ENCODE assay signal across 8 cellular contexts in the genomic region with DNA sequence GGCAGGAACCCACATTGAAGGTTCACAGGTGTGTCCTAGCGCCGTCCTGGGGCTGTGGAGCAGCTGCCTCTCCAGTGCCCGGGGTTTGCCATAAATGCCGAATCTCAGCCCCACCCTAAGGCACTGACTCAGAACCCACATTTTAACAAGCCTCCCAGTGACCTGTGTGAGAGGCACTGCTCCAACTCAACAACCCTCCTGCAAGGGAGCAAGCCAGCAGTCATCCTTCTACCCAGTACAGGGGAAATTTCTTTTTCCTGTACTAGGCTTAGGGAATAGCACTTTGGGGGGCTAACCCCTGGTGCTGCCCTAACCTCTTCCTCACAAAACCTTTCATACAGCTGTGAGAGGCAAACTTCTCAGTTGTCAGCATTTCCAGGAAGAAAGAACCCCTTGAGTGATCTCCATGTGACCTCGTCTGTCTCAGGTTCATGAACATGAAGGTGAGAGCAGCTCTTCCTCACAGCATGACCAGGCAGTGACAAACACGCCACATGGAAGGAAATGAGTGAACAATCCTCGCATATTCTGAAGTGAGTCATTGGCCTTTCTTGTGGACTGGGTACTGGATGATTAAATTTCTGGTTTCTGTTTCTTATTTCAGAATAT. TPM values are rescaled to one million over a fixed set of nuclear protein-coding genes. Genes with fewer than 3 reads are reported as not detected.
DNase-seq lines count a peak whose midpoint lies in the region; ATAC-seq and TF ChIP-seq lines count a peak whose summit lies in the region.

No MANE protein-coding gene starts in this region.

- DNase-seq in stimulated activated naive CD4-positive, alpha-beta T cell treated with Interleukin-2 at 50 U/mL for 16 hours (lab: John Stamatoyannopoulos, UW): peak; percentile 38
- DNase-seq in stimulated activated naive CD4-positive, alpha-beta T cell (lab: John Stamatoyannopoulos, UW): no peak
- peak; percentile 79 for DNase-seq in fibroblast of villous mesenchyme (ENCODE audit: low read depth)
- peak; percentile 77 for DNase-seq in stromal cell of bone marrow (ENCODE audit: low read depth)
- DNase-seq in COR-L47 (lab: John Stamatoyannopoulos, UW): no peak
- no peak for DNase-seq in NCI-H2171 treated with DMSO at 0.1 percent for 48 hours (lab: John Stamatoyannopoulos, UW)

- H3K27ac Mint-ChIP-seq in T-helper 1 cell treated with Interleukin-12 subunit alpha and Interleukin-12 subunit beta and Interleukin-4 antibody, amounts not matched to agents 30 μg/mL and 1 μg/mL, for 36 hours: peak overlapping the region; percentile 32

- H3K4me1 Mint-ChIP-seq in T-helper 1 cell treated with Interleukin-12 subunit alpha and Interleukin-12 subunit beta and Interleukin-4 antibody, amounts not matched to agents 30 μg/mL and 1 μg/mL, for 36 hours (ENCODE audit: low read depth): peaks cover 12% of the 10 kb centered on the region

- no peaks in the 10 kb centered on the region for H3K36me3 Mint-ChIP-seq in T-helper 1 cell treated with Interleukin-12 subunit alpha and Interleukin-12 subunit beta and Interleukin-4 antibody, amounts not matched to agents 30 μg/mL and 1 μg/mL, for 36 hours (ENCODE audit: low read depth)

- H3K27me3 Mint-ChIP-seq in T-helper 1 cell treated with Interleukin-12 subunit alpha and Interleukin-12 subunit beta and Interleukin-4 antibody, amounts not matched to agents 30 μg/mL and 1 μg/mL, for 36 hours (ENCODE audit: low read depth): peaks cover 12% of the 10 kb centered on the region

- no peak for TF ChIP-seq CTCF in fibroblast of villous mesenchyme (IDR thresholded peaks at IDR 0.05; ENCODE audit: insufficient read depth, low read depth, low read length)

- H3K4me3 Mint-ChIP-seq in T-helper 1 cell treated with Interleukin-12 subunit alpha and Interleukin-12 subunit beta and Interleukin-4 antibody, amounts not matched to agents 30 μg/mL and 1 μg/mL, for 36 hours: peak overlapping the region; percentile 18

- peak; percentile 57 for ATAC-seq in HG03025 (IDR thresholded peaks at IDR 0.05; ENCODE audit: low FRiP score, unreplicated experiment)

- no peak overlapping the region for H3K4me3 ChIP-seq in fibroblast of villous mesenchyme (ENCODE audit: low read depth, low read length)

- no peaks in the 10 kb centered on the region for H3K9me3 Mint-ChIP-seq in T-helper 1 cell treated with Interleukin-12 subunit alpha and Interleukin-12 subunit beta and Interleukin-4 antibody, amounts not matched to agents 30 μg/mL and 1 μg/mL, for 36 hours

RNA-seq across cellular contexts. Expression of a gene that starts 11.4 kb away (rescaled TPM):
- total RNA-seq in fibroblast of villous mesenchyme: 32.0 and 36.4 TPM in 2 replicates

Comparison
In these comparisons a context has a peak if more than half of its experiments do, and no peak if none do; other contexts are left out.
1. DNase-seq: peak in stimulated activated naive CD4-positive, alpha-beta T cell treated with Interleukin-2 at 50 U/mL for 16 hours (single experiment), fibroblast of villous mesenchyme (single experiment) and stromal cell of bone marrow (single experiment); none in stimulated activated naive CD4-positive, alpha-beta T cell (0 of 6), COR-L47 (single experiment) and NCI-H2171 treated with DMSO at 0.1 percent for 48 hours (single experiment).